Comparison of ENCODE assay signal across 8 cellular contexts in genomic region chr16:68529931-68530667, GRCh38. TPM values are rescaled to one million over a fixed set of nuclear protein-coding genes. Genes with fewer than 3 reads are reported as not detected.
A peak's percentile ranks its signal among the peaks of the same experiment; 100 is the strongest.
DNase-seq lines count a peak whose midpoint lies in the region; ATAC-seq and TF ChIP-seq lines count a peak whose summit lies in the region.

No MANE protein-coding gene starts in this region.

- peak; percentile 68 for DNase-seq in SIG-M5 treated with dmso at 0.1 percent for 504 hours (lab: John Stamatoyannopoulos, UW; ENCODE audit: unreplicated experiment)
- DNase-seq in SIG-M5 (lab: John Stamatoyannopoulos, UW), result no peak
- DNase-seq in NCI-H446 (lab: John Stamatoyannopoulos, UW), result peak; percentile 62 to 75
- DNase-seq in activated CD4-positive, alpha-beta T cell treated with anti-CD3 and anti-CD28 coated beads, Interleukin-2, amount 10 ng/mL, durations not matched to agents 24 days and 14 days, result peak; percentile 96
- peak; percentile 95 for DNase-seq in colonic mucosa
- peak; percentile 90 to 95 for DNase-seq in left lung
- DNase-seq in stimulated activated CD4-positive, alpha-beta T cell treated with anti-CD3 and anti-CD28 coated beads, Interleukin-2, amount 100 ng/mL, for 24 hours, result peak; percentile 92 to 93

- peak overlapping the region; percentile 68 to 76 for H3K9ac ChIP-seq in colonic mucosa (ENCODE audit: low read depth in 2 of 2, low read length in 2 of 2)

- H3K27ac Mint-ChIP-seq in activated CD4-positive, alpha-beta T cell treated with anti-CD3 and anti-CD28 coated beads, Interleukin-2, amount 10 ng/mL, durations not matched to agents 24 days and 14 days, result peak overlapping the region; percentile 79

- H3K27me3 Mint-ChIP-seq in activated CD4-positive, alpha-beta T cell treated with anti-CD3 and anti-CD28 coated beads, Interleukin-2, amount 10 ng/mL, durations not matched to agents 24 days and 14 days, result no peaks in the 10 kb centered on the region

- H3K4me3 Mint-ChIP-seq in activated CD4-positive, alpha-beta T cell treated with anti-CD3 and anti-CD28 coated beads, Interleukin-2, amount 10 ng/mL, durations not matched to agents 24 days and 14 days, result peak overlapping the region; percentile 89

- ATAC-seq in HG03135 (IDR thresholded peaks at IDR 0.05; ENCODE audit: unreplicated experiment) (peak; percentile 68), left lung (peak; percentile 97)

- H3K27ac ChIP-seq in colonic mucosa, result no peak overlapping the region
- H3K27ac ChIP-seq in left lung, result no peak overlapping the region

- H3K27me3 ChIP-seq in colonic mucosa (no peaks in the 10 kb centered on the region), left lung (peaks cover 0 to 22% of the 10 kb centered on the region in 2 donors)

- peaks cover 16% of the 10 kb centered on the region for H3K36me3 Mint-ChIP-seq in activated CD4-positive, alpha-beta T cell treated with anti-CD3 and anti-CD28 coated beads, Interleukin-2, amount 10 ng/mL, durations not matched to agents 24 days and 14 days (ENCODE audit: low read depth)

- peaks cover 16% of the 10 kb centered on the region for H3K9me3 Mint-ChIP-seq in activated CD4-positive, alpha-beta T cell treated with anti-CD3 and anti-CD28 coated beads, Interleukin-2, amount 10 ng/mL, durations not matched to agents 24 days and 14 days

- H3K4me1 ChIP-seq in colonic mucosa (peaks cover 7% of the 10 kb centered on the region), left lung (peaks cover 11 to 21% of the 10 kb centered on the region in 2 donors)

- intact Hi-C loops in activated CD4-positive, alpha-beta T cell treated with anti-CD3 and anti-CD28 coated beads, Interleukin-2, amount 10 ng/mL, durations not matched to agents 24 days and 14 days (cut with micrococcal nuclease), result loop anchor here (1.0 to 5.0 kb wide), 3 partner anchors 10 to 175 kb away; no protein-coding TSS in a partner anchor
- intact Hi-C loops in colonic mucosa (cut with DNase I) (loop anchor here (10.0 kb wide), 1 partner anchor 165 kb away; no protein-coding TSS in a partner anchor), left lung (cut with DNase I) (no loop called here)

- TF ChIP-seq CTCF in colonic mucosa (IDR thresholded peaks at IDR 0.05) (no peak), left lung (IDR thresholded peaks at IDR 0.05) (no peak)

- peaks cover 23% of the 10 kb centered on the region for H3K4me1 Mint-ChIP-seq in activated CD4-positive, alpha-beta T cell treated with anti-CD3 and anti-CD28 coated beads, Interleukin-2, amount 10 ng/mL, durations not matched to agents 24 days and 14 days

- no peaks in the 10 kb centered on the region for H3K36me3 ChIP-seq in colonic mucosa
- no peaks in the 10 kb centered on the region for H3K36me3 ChIP-seq in left lung

- H3K4me3 ChIP-seq in colonic mucosa (peak overlapping the region; percentile 92), left lung (peak overlapping the region; percentile 67 to 76)

- H3K9me3 ChIP-seq in colonic mucosa (no peaks in the 10 kb centered on the region), left lung (no peaks in the 10 kb centered on the region)

RNA-seq across cellular contexts. Expression of gene ZFP90, which starts 9.0 kb away (rescaled TPM):
- 19.0 and 20.2 TPM in 2 replicates for total RNA-seq in activated CD4-positive, alpha-beta T cell treated with anti-CD3 and anti-CD28 coated beads, Interleukin-2, amount 10 ng/mL, durations not matched to agents 24 days and 14 days
- total RNA-seq in colonic mucosa, result 10 to 100 TPM; 10.2 to 10.3 TPM
- 10 to 100 TPM; 16.8 to 23.3 TPM for total RNA-seq in left lung

Comparison
In these comparisons a context has a peak if more than half of its experiments do, and no peak if none do; other contexts are left out.
1. intact Hi-C loops: an anchor here in activated CD4-positive, alpha-beta T cell treated with anti-CD3 and anti-CD28 coated beads, Interleukin-2, amount 10 ng/mL, durations not matched to agents 24 days and 14 days (1.0 to 5.0 kb wide) and colonic mucosa (10.0 kb wide); none called in left lung.